ENCODE assay signal across 33 cellular contexts in the genomic region with DNA sequence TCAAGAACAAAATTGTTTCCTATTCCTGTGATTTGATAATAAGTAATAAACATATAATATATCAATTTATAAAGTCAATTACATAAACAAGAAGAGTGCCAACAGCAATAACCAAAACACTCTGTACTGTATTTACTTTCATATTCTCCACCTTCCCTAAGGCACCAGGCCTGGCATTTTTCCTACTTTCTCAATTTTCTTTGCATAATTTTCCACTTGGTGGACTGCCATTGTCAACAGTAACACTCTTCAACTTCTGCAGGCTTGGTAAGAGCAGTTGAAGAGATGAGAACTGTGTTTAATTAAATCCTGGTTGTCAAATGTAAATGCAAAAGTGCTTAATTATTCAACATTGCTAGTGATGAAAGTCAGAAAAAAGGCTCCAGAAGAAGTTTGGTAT.
DNase-seq lines count a peak whose midpoint lies in the region; ATAC-seq and TF ChIP-seq lines count a peak whose summit lies in the region.
"Had no signal": no experiment of that assay in that cellular context is flagged by ENCODE, and none has a peak within 500 bp of the region (broad histone marks: within the 10 kb centered on the region; RNA-seq: fewer than 3 reads in every experiment).

No MANE protein-coding gene starts in this region.

- no peaks in the 10 kb centered on the region for H3K9me3 Mint-ChIP-seq in activated CD4-positive, alpha-beta T cell treated with anti-CD3 and anti-CD28 coated beads, Interleukin-2, amount 10 ng/mL, durations not matched to agents 7 days and 5 days
- H3K9me3 Mint-ChIP-seq: activated naive CD8-positive, alpha-beta T cell treated with anti-CD3 and anti-CD28 coated beads, Interleukin-2, amount 10 ng/mL, durations not matched to agents 7 days and 5 days; activated T-cell treated with anti-CD3 and anti-CD28 coated beads, Interleukin-2, amount 50 U/mL, for 24 hours; neural crest cell had no signal

- H3K4me3 Mint-ChIP-seq in activated CD4-positive, alpha-beta T cell treated with anti-CD3 and anti-CD28 coated beads, Interleukin-2, amount 10 ng/mL, durations not matched to agents 7 days and 5 days, result no peak overlapping the region
- H3K4me3 Mint-ChIP-seq: activated B cell treated with CpG ODN at 0.5 μM for 24 hours; activated naive CD8-positive, alpha-beta T cell treated with anti-CD3 and anti-CD28 coated beads, Interleukin-2, amount 10 ng/mL, durations not matched to agents 7 days and 5 days; activated T-cell treated with anti-CD3 and anti-CD28 coated beads, Interleukin-2, amount 50 U/mL, for 24 hours; CD4-positive, CD25-positive, alpha-beta regulatory T cell; central memory CD8-positive, alpha-beta T cell; neural crest cell had no signal

- H3K4me1 Mint-ChIP-seq in activated CD4-positive, alpha-beta T cell treated with anti-CD3 and anti-CD28 coated beads, Interleukin-2, amount 10 ng/mL, durations not matched to agents 7 days and 5 days, result no peaks in the 10 kb centered on the region
- H3K4me1 Mint-ChIP-seq: activated B cell treated with CpG ODN at 0.5 μM for 24 hours; activated naive CD8-positive, alpha-beta T cell treated with anti-CD3 and anti-CD28 coated beads, Interleukin-2, amount 10 ng/mL, durations not matched to agents 7 days and 5 days; CD4-positive, CD25-positive, alpha-beta regulatory T cell; central memory CD8-positive, alpha-beta T cell; neural crest cell had no signal

- ATAC-seq in HG02759 (IDR thresholded peaks at IDR 0.05; ENCODE audit: unreplicated experiment) (no peak), Right ventricle myocardium superior (ENCODE audit: poor library complexity) (no peak)
- ATAC-seq: body of pancreas, K562, left lobe of liver had no signal

- H3K36me3 Mint-ChIP-seq in activated CD4-positive, alpha-beta T cell treated with anti-CD3 and anti-CD28 coated beads, Interleukin-2, amount 10 ng/mL, durations not matched to agents 7 days and 5 days (ENCODE audit: low read depth), result no peaks in the 10 kb centered on the region
- H3K36me3 Mint-ChIP-seq: activated naive CD8-positive, alpha-beta T cell treated with anti-CD3 and anti-CD28 coated beads, Interleukin-2, amount 10 ng/mL, durations not matched to agents 7 days and 5 days; CD4-positive, CD25-positive, alpha-beta regulatory T cell had no signal

- POLR2A ChIA-PET in activated CD4-positive, alpha-beta T cell treated with anti-CD3 and anti-CD28 coated beads, Interleukin-2, amount 10 ng/mL, durations not matched to agents 7 days and 5 days (lab: Charles Lee), result no interaction called here

- CTCF ChIA-PET in activated CD4-positive, alpha-beta T cell treated with anti-CD3 and anti-CD28 coated beads, Interleukin-2, amount 10 ng/mL, durations not matched to agents 7 days and 5 days (lab: Charles Lee), result no interaction called here

- DNase-seq in AG20443 (ENCODE audit: low spot score) (peak; percentile 9), NCI-H1105 (lab: John Stamatoyannopoulos, UW) (peak; percentile 93), astrocyte of the spinal cord (ENCODE audit: low read depth, low spot score) (peak; percentile 56), fibroblast of the conjunctiva (ENCODE audit: low read depth) (peak; percentile 10), Right ventricle myocardium superior (no peak), RKO (ENCODE audit: low spot score) (no peak)
- no peak for DNase-seq in activated CD4-positive, alpha-beta T cell treated with anti-CD3 and anti-CD28 coated beads, Interleukin-2, amount 10 ng/mL, durations not matched to agents 7 days and 5 days
- DNase-seq: activated B cell treated with CpG ODN at 0.5 μM for 24 hours; activated CD4-positive, alpha-beta T cell treated with anti-CD3 and anti-CD28 coated beads, Interleukin-2, amount 50 U/mL, for 1 hour; activated gamma-delta T cell; activated naive CD8-positive, alpha-beta T cell treated with anti-CD3 and anti-CD28 coated beads, Interleukin-2, amount 10 ng/mL, durations not matched to agents 7 days and 5 days; activated T-cell treated with anti-CD3 and anti-CD28 coated beads, Interleukin-2, amount 50 U/mL, for 24 hours; AML-193; body of pancreas; CD4-positive, CD25-positive, alpha-beta regulatory T cell; esophagus squamous epithelium; glutamatergic neuron; H7; mesenchymal stem cell; NCI-H1930; NCI-H345; OCI-M1; retina; SK-N-SH; stimulated activated naive CD4-positive, alpha-beta T cell treated with Interleukin-2 at 50 U/mL for 16 hours; testis; uterus had no signal

- H3K27me3 Mint-ChIP-seq in activated CD4-positive, alpha-beta T cell treated with anti-CD3 and anti-CD28 coated beads, Interleukin-2, amount 10 ng/mL, durations not matched to agents 7 days and 5 days, result no peaks in the 10 kb centered on the region
- H3K27me3 Mint-ChIP-seq: activated B cell treated with CpG ODN at 0.5 μM for 24 hours; activated naive CD8-positive, alpha-beta T cell treated with anti-CD3 and anti-CD28 coated beads, Interleukin-2, amount 10 ng/mL, durations not matched to agents 7 days and 5 days; activated T-cell treated with anti-CD3 and anti-CD28 coated beads, Interleukin-2, amount 50 U/mL, for 24 hours; CD4-positive, CD25-positive, alpha-beta regulatory T cell; central memory CD8-positive, alpha-beta T cell had no signal

- no peak for TF ChIP-seq CTCF in astrocyte of the spinal cord (IDR thresholded peaks at IDR 0.05; ENCODE audit: low read depth, low read length)

- no peak overlapping the region for H3K27ac Mint-ChIP-seq in activated CD4-positive, alpha-beta T cell treated with anti-CD3 and anti-CD28 coated beads, Interleukin-2, amount 10 ng/mL, durations not matched to agents 7 days and 5 days
- H3K27ac Mint-ChIP-seq: activated B cell treated with CpG ODN at 0.5 μM for 24 hours; activated naive CD8-positive, alpha-beta T cell treated with anti-CD3 and anti-CD28 coated beads, Interleukin-2, amount 10 ng/mL, durations not matched to agents 7 days and 5 days; activated T-cell treated with anti-CD3 and anti-CD28 coated beads, Interleukin-2, amount 50 U/mL, for 24 hours; CD4-positive, CD25-positive, alpha-beta regulatory T cell had no signal

- H3K4me3 ChIP-seq in astrocyte of the spinal cord (ENCODE audit: low read depth, low read length), result no peak overlapping the region
- H3K4me3 ChIP-seq: body of pancreas, esophagus squamous epithelium, K562, skin epidermis, testis, uterus had no signal

- intact Hi-C loops in Right ventricle myocardium superior (cut with DNase I), result no loop called here

- in situ Hi-C loops in astrocyte of the spinal cord (cut with HindIII; ENCODE audit: low sequenced_read_pairs), result no loop called here

Comparison
In these comparisons a context has a peak if more than half of its experiments do, and no peak if none do; other contexts are left out.
1. DNase-seq: peak in AG20443 (single experiment), NCI-H1105 (single experiment), astrocyte of the spinal cord (single experiment) and fibroblast of the conjunctiva (single experiment); none in Right ventricle myocardium superior (single experiment), RKO (single experiment) and activated CD4-positive, alpha-beta T cell treated with anti-CD3 and anti-CD28 coated beads, Interleukin-2, amount 10 ng/mL, durations not matched to agents 7 days and 5 days (single experiment).